ENCODE assay signal across 11 cellular contexts in the genomic region with DNA sequence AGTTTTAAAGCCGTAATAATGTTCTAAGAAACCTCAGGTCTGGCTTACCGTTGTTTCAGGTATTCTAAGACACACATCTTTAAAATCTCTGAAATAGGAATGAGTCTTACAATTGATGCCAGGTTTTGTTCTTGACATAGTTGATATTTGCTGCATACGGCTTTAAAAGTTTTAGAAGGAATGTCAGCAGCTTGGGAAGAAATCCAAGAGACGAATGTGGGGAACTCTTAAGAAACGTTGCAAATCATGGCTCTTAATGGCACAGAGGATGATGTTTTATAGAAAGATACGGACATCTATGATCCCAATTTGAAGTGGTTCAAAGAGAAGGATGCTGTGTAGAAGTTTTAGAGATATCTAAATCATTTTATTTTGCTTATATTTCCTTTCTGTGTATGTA. TPM values are rescaled to one million over a fixed set of nuclear protein-coding genes. Genes with fewer than 3 reads are reported as not detected.
DNase-seq lines count a peak whose midpoint lies in the region; ATAC-seq and TF ChIP-seq lines count a peak whose summit lies in the region.
"Had no signal": no experiment of that assay in that cellular context is flagged by ENCODE, and none has a peak within 500 bp of the region (broad histone marks: within the 10 kb centered on the region; RNA-seq: fewer than 3 reads in every experiment).

No MANE protein-coding gene starts in this region.

- H3K79me2 ChIP-seq in GM23248 (ENCODE audit: insufficient read depth) = no peaks in the 10 kb centered on the region

- H3F3A ChIP-seq in GM23248 (ENCODE audit: insufficient read depth) = 0 out of 2 replicates have a peak, but pooled peaks cover 4% of the 10 kb centered on the region

- H3K9ac ChIP-seq in GM23248 = no peak overlapping the region
- H3K9ac ChIP-seq: BLaER1 treated with 17β-estradiol and CSF1 and Interleukin-3, amounts not matched to agents 10 nM and 100 nM had no signal

- no peak for ATAC-seq in HG02885 (IDR thresholded peaks at IDR 0.05; ENCODE audit: poor library complexity, unreplicated experiment)
- ATAC-seq: A549 had no signal

- H3K9me3 ChIP-seq in GM23248 (ENCODE audit: low read depth) = no peaks in the 10 kb centered on the region
- H3K9me3 ChIP-seq: A549; BLaER1 treated with 17β-estradiol and CSF1 and Interleukin-3, amounts not matched to agents 10 nM and 100 nM had no signal

- no peak overlapping the region for H2AFZ ChIP-seq in GM23248

- no peaks in the 10 kb centered on the region for H3K9me2 ChIP-seq in GM23248 (ENCODE audit: insufficient read depth)

- WGBS in GM23248 (ENCODE audit: low coverage in 1 of 2, low lambda C conversion rate in 2 of 2, missing lambda C conversion rate in 2 of 2), 2 experiments = 40 to 42% methylated on average over 6 of the region's 6 CpGs

- no peaks in the 10 kb centered on the region for H3K27me3 ChIP-seq in GM23248 (replicated peaks; ENCODE audit: insufficient read depth)
- H3K27me3 ChIP-seq: BLaER1 treated with 17β-estradiol and CSF1 and Interleukin-3, amounts not matched to agents 10 nM and 100 nM had no signal

- DNase-seq in GM23248 = peak; percentile 37
- peak; percentile 8 for DNase-seq in fibroblast of gingiva (ENCODE audit: low read depth)
- DNase-seq in fibroblast of villous mesenchyme (ENCODE audit: low read depth) = peak; percentile 14
- DNase-seq in MV-4-11 (lab: John Stamatoyannopoulos, UW) = no peak
- no peak for DNase-seq in NCI-H2171 (lab: John Stamatoyannopoulos, UW)
- DNase-seq: CD4-positive, CD25-positive, alpha-beta regulatory T cell; GOT3; H9 had no signal

- TF ChIP-seq CTCF in fibroblast of villous mesenchyme (IDR thresholded peaks at IDR 0.05; ENCODE audit: insufficient read depth, low read depth, low read length) = no peak

- H4K20me1 ChIP-seq in GM23248 (ENCODE audit: insufficient read depth) = no peaks in the 10 kb centered on the region
- H4K20me1 ChIP-seq: BLaER1 treated with 17β-estradiol and CSF1 and Interleukin-3, amounts not matched to agents 10 nM and 100 nM had no signal

- H3K27ac ChIP-seq in GM23248 = no peak overlapping the region
- H3K27ac ChIP-seq: A549; BLaER1 treated with 17β-estradiol and CSF1 and Interleukin-3, amounts not matched to agents 10 nM and 100 nM had no signal

- H3K4me3 ChIP-seq in GM23248 (no peak overlapping the region), fibroblast of villous mesenchyme (ENCODE audit: low read depth, low read length) (no peak overlapping the region)
- H3K4me3 ChIP-seq: A549; BLaER1 treated with 17β-estradiol and CSF1 and Interleukin-3, amounts not matched to agents 10 nM and 100 nM had no signal

- in situ Hi-C loops in GM23248 (cut with MboI) = no loop called here

- H3K4me1 ChIP-seq in GM23248 (ENCODE audit: insufficient read depth) = peaks cover 11% of the 10 kb centered on the region; the same call in 1 of the 2 replicates
- H3K4me1 ChIP-seq: A549 had no signal

- H3K4me2 ChIP-seq in GM23248 (ENCODE audit: unreplicated experiment) = no peak overlapping the region
- H3K4me2 ChIP-seq: A549; BLaER1 treated with 17β-estradiol and CSF1 and Interleukin-3, amounts not matched to agents 10 nM and 100 nM had no signal

- H3K36me3 ChIP-seq in GM23248 (ENCODE audit: low read depth) = no peaks in the 10 kb centered on the region
- H3K36me3 ChIP-seq: BLaER1 treated with 17β-estradiol and CSF1 and Interleukin-3, amounts not matched to agents 10 nM and 100 nM had no signal

RNA-seq across cellular contexts. Expression of a gene that starts 11.5 kb away (rescaled TPM):
- total RNA-seq in GM23248 (2014; rRNA removed; shearing (Covaris generic)) = 10.5 and 14.4 TPM in 2 replicates
- 11.7 TPM in 2 replicates for polyA plus RNA-seq in GM23248 (2016; fragmentation: Nextera tagmentation; extraction: Ambion mirVana)
- 7.3 and 10.0 TPM in 2 replicates for total RNA-seq in fibroblast of villous mesenchyme

Comparison
In these comparisons a context has a peak if more than half of its experiments do, and no peak if none do; other contexts are left out.
1. DNase-seq: peak in GM23248 (single experiment), fibroblast of gingiva (single experiment) and fibroblast of villous mesenchyme (single experiment); none in MV-4-11 (single experiment) and NCI-H2171 (single experiment).